ENCODE assay signal across 8 cellular contexts in genomic region chr10:92290076-92290836, GRCh38. TPM values are rescaled to one million over a fixed set of nuclear protein-coding genes. Genes with fewer than 3 reads are reported as not detected.
DNase-seq lines count a peak whose midpoint lies in the region; ATAC-seq and TF ChIP-seq lines count a peak whose summit lies in the region.

No MANE protein-coding gene starts in this region.

- peaks cover 5% of the 10 kb centered on the region for H3K4me1 ChIP-seq in IMR-90 (ENCODE audit: control insufficient read depth, insufficient read depth, low read length)
- peaks cover 0 to 3% of the 10 kb centered on the region in 2 donors for H3K4me1 ChIP-seq in breast epithelium
- peaks cover 0 to 11% (median 9%) of the 10 kb centered on the region in 3 donors for H3K4me1 ChIP-seq in skeletal muscle tissue (ENCODE audit: control insufficient read depth in 3 of 3, insufficient read depth in 3 of 3, low read length in 3 of 3)

- H3K9me3 ChIP-seq in IMR-90 (ENCODE audit: control insufficient read depth, insufficient read depth, low read length) (no peaks in the 10 kb centered on the region), SK-N-MC (ENCODE audit: low read depth, low read length) (no peaks in the 10 kb centered on the region), breast epithelium (no peaks in the 10 kb centered on the region), skeletal muscle tissue (ENCODE audit: control insufficient read depth in 3 of 3, low read length in 3 of 3) (no peaks in the 10 kb centered on the region)

- in situ Hi-C loops in IMR-90 (cut with MboI; ENCODE audit: low sequenced_read_pairs): no loop called here

- CTCF ChIA-PET in IMR-90 (lab: Yijun Ruan, JAX): interaction anchor here (1.0 to 1.6 kb wide), 2 partner anchors 8 to 23 kb away, joined by 3 to 4 read pairs; no protein-coding TSS in a partner anchor

- H3K27me3 ChIP-seq in IMR-90 (ENCODE audit: control insufficient read depth, insufficient read depth, low read length) (no peaks in the 10 kb centered on the region), breast epithelium (no peaks in the 10 kb centered on the region), skeletal muscle tissue (ENCODE audit: control insufficient read depth in 3 of 3, insufficient read depth in 3 of 3, low read length in 3 of 3) (no peaks in the 10 kb centered on the region)

- 0 out of 2 replicates have a peak overlapping the region, but pooled peaks have one; percentile 20 for H2AK5ac ChIP-seq in IMR-90 (ENCODE audit: low read depth, low read length)

- H3K56ac ChIP-seq in IMR-90 (ENCODE audit: extremely low read depth, insufficient read depth, low read length): peak overlapping the region; percentile 32; the same call in 1 of the 2 replicates

- peaks cover 20% of the 10 kb centered on the region for H4K20me1 ChIP-seq in IMR-90 (ENCODE audit: insufficient read depth, low read length)

- 13% methylated on average over 6 of the region's 33 CpGs; no CpG with 5 or more reads in 1 of the 2 experiments for WGBS in IMR-90 (ENCODE audit: extremely low coverage in 2 of 2, insufficient read length in 1 of 2), 2 experiments

- peak overlapping the region; percentile 76 for H3K4me3 ChIP-seq in IMR-90 (ENCODE audit: insufficient read depth, low read depth, low read length)
- peak overlapping the region; percentile 87 for H3K4me3 ChIP-seq in SK-N-MC
- H3K4me3 ChIP-seq in breast epithelium: peak overlapping the region; percentile 80 to 93 (median 81)
- peak overlapping the region; percentile 82 to 92 (median 90) for H3K4me3 ChIP-seq in skeletal muscle tissue (ENCODE audit: low read length in 3 of 3)

- POLR2A ChIA-PET in IMR-90 (lab: Charles Lee; ENCODE audit: unreplicated experiment): no interaction called here

- TF ChIP-seq CTCF in IMR-90 (conservative IDR thresholded peaks at IDR 0.05; ENCODE audit: low read depth, low read length) (no peak), breast epithelium (IDR thresholded peaks at IDR 0.05) (no peak)

- peak overlapping the region; percentile 10 to 71; a peak in 2 of 4 replicates for H4K8ac ChIP-seq in IMR-90 (ENCODE audit: low read depth in 2 of 2, low read length in 2 of 2)

- peak overlapping the region; percentile 63 for H2BK5ac ChIP-seq in IMR-90 (ENCODE audit: low read depth, low read length, poor library complexity, severe bottlenecking)

- peak; percentile 95 for DNase-seq in DMS53 (lab: John Stamatoyannopoulos, UW)
- peak; percentile 49 for DNase-seq in IMR-90
- DNase-seq in SK-N-MC (ENCODE audit: low read depth, low spot score): no peak
- DNase-seq in breast epithelium (ENCODE audit: low spot score in 2 of 2): peak; percentile 37 to 65
- DNase-seq in iPS-NIHi7 (ENCODE audit: extremely low spot score): peak; percentile 38
- DNase-seq in cortex of kidney (lab: John Stamatoyannopoulos, UW): no peak

- peaks cover 14 to 38% of the 10 kb centered on the region in 2 experiments for H3K79me1 ChIP-seq in IMR-90 (ENCODE audit: low read depth in 1 of 2, low read length in 2 of 2)

- peak; percentile 14; the same call in 1 of the 2 replicates for TF ChIP-seq RAD21 in IMR-90 (IDR thresholded peaks at IDR 0.05; ENCODE audit: low read length)

- H2BK20ac ChIP-seq in IMR-90 (ENCODE audit: low read depth, low read length): no peak overlapping the region; the same call in 1 of the 2 replicates

- no peak overlapping the region for H4K5ac ChIP-seq in IMR-90 (ENCODE audit: low read depth, low read length)

- dilution Hi-C loops in IMR-90 (cut with HindIII; ENCODE audit: low sequenced_read_pairs, unreplicated experiment): no loop called here

- no peak overlapping the region for H3K18ac ChIP-seq in IMR-90 (ENCODE audit: low read depth, low read length)

- no peak overlapping the region for H2BK15ac ChIP-seq in IMR-90 (ENCODE audit: low read depth, low read length)

- H2AFZ ChIP-seq in IMR-90 (replicated peaks; ENCODE audit: low read length, poor library complexity): peak overlapping the region; percentile 98

- TF ChIP-seq POLR2A in IMR-90 (IDR thresholded peaks at IDR 0.05; ENCODE audit: low read depth, low read length) (no peak), breast epithelium (IDR thresholded peaks at IDR 0.05) (no peak)

- no peaks in the 10 kb centered on the region for H3K9me1 ChIP-seq in IMR-90 (ENCODE audit: insufficient read depth, low read length)

- no TSS peak for BruUV-seq in IMR-90 (replicated peaks; lab: Mats Ljungman, UMichigan)

- peak overlapping the region; percentile 89 for H2AK9ac ChIP-seq in IMR-90 (replicated peaks; ENCODE audit: low read depth, low read length, poor library complexity)

- H3K36me3 ChIP-seq in IMR-90 (ENCODE audit: control insufficient read depth, insufficient read depth, low read length) (peaks cover 3% of the 10 kb centered on the region; the same call in 1 of the 2 replicates), SK-N-MC (ENCODE audit: insufficient read depth, low read length) (peaks cover 4% of the 10 kb centered on the region; the same call in 1 of the 2 replicates), breast epithelium (no peaks in the 10 kb centered on the region), skeletal muscle tissue (ENCODE audit: control insufficient read depth in 3 of 3, insufficient read depth in 3 of 3, low read length in 3 of 3) (no peaks in the 10 kb centered on the region)

- H3K14ac ChIP-seq in IMR-90 (replicated peaks; ENCODE audit: low read depth, low read length): peak overlapping the region; percentile 41

- peak overlapping the region; percentile 82 for H4K91ac ChIP-seq in IMR-90 (ENCODE audit: insufficient read depth, low read depth, low read length)

- H3K23ac ChIP-seq in IMR-90 (ENCODE audit: low read depth, low read length): peak overlapping the region; percentile 31; the same call in 1 of the 2 replicates

- H3K4ac ChIP-seq in IMR-90 (ENCODE audit: low read depth, low read length): peak overlapping the region; percentile 75

- peak overlapping the region; percentile 69 for H3K4me2 ChIP-seq in IMR-90 (ENCODE audit: low read depth, low read length)

- H3K9ac ChIP-seq in IMR-90 (ENCODE audit: low read depth, low read length): peak overlapping the region; percentile 50
- H3K9ac ChIP-seq in SK-N-MC (ENCODE audit: insufficient read length): peak overlapping the region; percentile 26
- peak overlapping the region; percentile 96 to 98 (median 96) for H3K9ac ChIP-seq in skeletal muscle tissue (ENCODE audit: low read depth in 1 of 3, low read length in 3 of 3)

- H2BK120ac ChIP-seq in IMR-90 (ENCODE audit: low read depth, low read length): peak overlapping the region; percentile 75

- intact Hi-C loops in IMR-90 (cut with micrococcal nuclease): loop anchor here (1.0 to 5.0 kb wide), 3 partner anchors 50 to 188 kb away; no protein-coding TSS in a partner anchor
- intact Hi-C loops in breast epithelium (cut with DNase I; ENCODE audit: low total_unique reads): loop anchor here (10.0 kb wide), 1 partner anchor 85 kb away; no protein-coding TSS in a partner anchor

- H3K27ac ChIP-seq in IMR-90 (ENCODE audit: insufficient read depth, low read length) (peak overlapping the region; percentile 66), SK-N-MC (no peak overlapping the region), breast epithelium (peak overlapping the region; percentile 95 to 96), skeletal muscle tissue (ENCODE audit: low read depth, low read length) (peak overlapping the region; percentile 92)

- peak; percentile 24 for ATAC-seq in GM21447 (IDR thresholded peaks at IDR 0.05; ENCODE audit: unreplicated experiment)
- ATAC-seq in IMR-90 (ENCODE audit: low read depth): peak; percentile 15

TF ChIP-seq in IMR-90, 13 proteins besides CTCF, POLR2A, EP300 and RAD21:
- peak; percentile 23; the same call in 1 of the 2 replicates for TF ChIP-seq MXI1 (IDR thresholded peaks at IDR 0.05; ENCODE audit: borderline replicate concordance, low read depth, low read length)
- no peak for TF ChIP-seq RCOR1 (IDR thresholded peaks at IDR 0.05; ENCODE audit: insufficient replicate concordance, low read length)
- no peak; the same call in 1 of the 2 replicates for TF ChIP-seq MAZ (IDR thresholded peaks at IDR 0.05; ENCODE audit: borderline replicate concordance, low read depth, low read length)
- 0 out of 2 replicates have a peak, but pooled peaks have one; percentile 11 for TF ChIP-seq CHD1 (IDR thresholded peaks at IDR 0.05; ENCODE audit: low read depth, low read length)
- peak; percentile 22; the same call in 1 of the 2 replicates for TF ChIP-seq MAFK (IDR thresholded peaks at IDR 0.05; ENCODE audit: low read depth, low read length)
- TF ChIP-seq, protein P1, sequence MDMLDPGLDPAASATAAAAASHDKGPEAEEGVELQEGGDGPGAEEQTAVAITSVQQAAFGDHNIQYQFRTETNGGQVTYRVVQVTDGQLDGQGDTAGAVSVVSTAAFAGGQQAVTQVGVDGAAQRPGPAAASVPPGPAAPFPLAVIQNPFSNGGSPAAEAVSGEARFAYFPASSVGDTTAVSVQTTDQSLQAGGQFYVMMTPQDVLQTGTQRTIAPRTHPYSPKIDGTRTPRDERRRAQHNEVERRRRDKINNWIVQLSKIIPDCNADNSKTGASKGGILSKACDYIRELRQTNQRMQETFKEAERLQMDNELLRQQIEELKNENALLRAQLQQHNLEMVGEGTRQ (IDR thresholded peaks at IDR 0.05; ENCODE audit: low read depth, low read length): no peak
- no peak for TF ChIP-seq CEBPB (IDR thresholded peaks at IDR 0.05; ENCODE audit: low read depth, low read length)
- no peak for TF ChIP-seq RFX5 (IDR thresholded peaks at IDR 0.05; ENCODE audit: low read depth, low read length)

RNA-seq across cellular contexts. Expression of gene CPEB3, which starts 0.6 kb away (rescaled TPM):
- total RNA-seq in IMR-90 (2012; rRNA removed) (0.18 and 0.28 TPM in 2 replicates), breast epithelium (10 to 100 TPM in 1 of 3 donors, 1 to 10 TPM in 2; 3.8 to 12.1 (median 5.2) TPM), skeletal muscle tissue (3.1 TPM)
- 0.26 and 0.36 TPM in 2 replicates for polyA plus RNA-seq in IMR-90 (2012; rRNA removed)
- polyA plus RNA-seq in IMR-90 (2012; cell fraction: cytosol; rRNA removed): 0.13 and 0.21 TPM in 2 replicates
- polyA plus RNA-seq in IMR-90 (2012; cell fraction: nucleus; rRNA removed; ENCODE audit: low replicate concordance): 0.69 and 0.72 TPM in 2 replicates

RNA-seq across cellular contexts. Expression of gene MARCHF5, which starts 0.7 kb away (rescaled TPM):
- total RNA-seq in IMR-90 (2012; rRNA removed) (14.9 and 20.8 TPM in 2 replicates), breast epithelium (10 to 100 TPM; 15.5 to 33.5 (median 31.8) TPM), skeletal muscle tissue (10.4 TPM)
- polyA plus RNA-seq in IMR-90 (2012; rRNA removed): 20.3 and 30.0 TPM in 2 replicates
- polyA plus RNA-seq in IMR-90 (2012; cell fraction: cytosol; rRNA removed): 5.3 and 8.8 TPM in 2 replicates
- 7.7 and 26.0 TPM in 2 replicates for polyA plus RNA-seq in IMR-90 (2012; cell fraction: nucleus; rRNA removed; ENCODE audit: low replicate concordance)

Comparison
In these comparisons a context has a peak if more than half of its experiments do, and no peak if none do; other contexts are left out.
1. DNase-seq: peak in DMS53 (single experiment), IMR-90 (single experiment), breast epithelium (2 of 2) and iPS-NIHi7 (single experiment); none in SK-N-MC (single experiment) and cortex of kidney (single experiment).
2. H3K9ac ChIP-seq: peak in every context shown above with its lines; median percentile 96 in skeletal muscle tissue; 50 in IMR-90; 26 in SK-N-MC.
3. Peak in every context shown above with its lines, with median percentiles within 50 percentile points of each other: H3K4me3 ChIP-seq.